ENCODE assay signal across 10 cellular contexts in the genomic region with DNA sequence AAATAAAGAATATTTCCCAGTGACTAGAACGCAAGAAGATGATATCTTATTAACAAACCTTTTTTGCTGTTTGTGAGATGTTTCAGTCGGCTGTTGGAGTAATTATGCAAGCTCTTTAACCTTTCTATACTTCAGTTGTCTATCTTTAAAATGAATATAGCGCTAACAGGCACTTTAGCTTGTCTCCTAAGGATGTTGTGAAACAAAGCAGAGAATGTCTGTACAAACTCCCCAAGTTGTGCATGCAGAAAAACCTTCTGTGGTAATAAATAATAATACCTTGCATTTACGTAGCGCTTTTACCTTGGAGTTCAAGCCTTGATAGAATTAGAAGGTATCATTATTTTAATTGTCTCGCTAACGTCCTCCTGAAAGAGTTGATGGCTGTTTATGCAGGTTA. TPM values are rescaled to one million over a fixed set of nuclear protein-coding genes. Genes with fewer than 3 reads are reported as not detected.
DNase-seq lines count a peak whose midpoint lies in the region; ATAC-seq, FAIRE-seq and TF ChIP-seq lines count a peak whose summit lies in the region.
"Had no signal": no experiment of that assay in that cellular context is flagged by ENCODE, and none has a peak within 500 bp of the region (broad histone marks: within the 10 kb centered on the region; RNA-seq: fewer than 3 reads in every experiment).

No MANE protein-coding gene starts in this region.

- DNase-seq in GM19239 (ENCODE audit: insufficient read length, low spot score): no peak
- DNase-seq in esophagus muscularis mucosa (ENCODE audit: extremely low spot score): no peak
- no peak for DNase-seq in prostate gland (ENCODE audit: low spot score)
- DNase-seq in NCI-H2107 (lab: John Stamatoyannopoulos, UW): no peak
- DNase-seq in NCI-H1092 (lab: John Stamatoyannopoulos, UW): no peak
- no peak for DNase-seq in GM12892 (ENCODE audit: insufficient read length)
- DNase-seq: midbrain had no signal

- no peak for TF ChIP-seq EP300 in esophagus muscularis mucosa (IDR thresholded peaks at IDR 0.05)

- H3K79me2 ChIP-seq in OCI-LY1 (ENCODE audit: insufficient read depth, low read length): peaks cover 26% of the 10 kb centered on the region

- H3K9me3 ChIP-seq in OCI-LY1 (ENCODE audit: low read length): no peaks in the 10 kb centered on the region
- H3K9me3 ChIP-seq in esophagus muscularis mucosa: no peaks in the 10 kb centered on the region
- no peaks in the 10 kb centered on the region for H3K9me3 ChIP-seq in prostate gland

- H2AFZ ChIP-seq in OCI-LY1 (ENCODE audit: low read length): no peak overlapping the region

- H3K27ac ChIP-seq in OCI-LY1 (ENCODE audit: low read depth, low read length, poor library complexity, severe bottlenecking) (no peak overlapping the region), esophagus muscularis mucosa (replicated peaks in 1 of 4) (peak overlapping the region; percentile 93 to 99 (median 99)), prostate gland (peak overlapping the region; percentile 94 to 98)

- H3K4me2 ChIP-seq in OCI-LY1 (ENCODE audit: low read length): peak overlapping the region; percentile 53; the same call in 1 of the 2 replicates

- intact Hi-C loops in esophagus muscularis mucosa (cut with DNase I): loop anchor here (5.0 kb wide), 1 partner anchor 125 kb away; no protein-coding TSS in a partner anchor
- intact Hi-C loops in prostate gland (cut with DNase I): loop anchor here (5.0 kb wide), 2 partner anchors 45 to 125 kb away; no protein-coding TSS in a partner anchor

- no peak for TF ChIP-seq CTCF in OCI-LY1 (IDR thresholded peaks at IDR 0.05; ENCODE audit: low read length)
- TF ChIP-seq CTCF in esophagus muscularis mucosa (IDR thresholded peaks at IDR 0.05): no peak
- TF ChIP-seq CTCF in prostate gland (IDR thresholded peaks at IDR 0.05): no peak

- H3K36me3 ChIP-seq in OCI-LY1 (ENCODE audit: insufficient read depth, low read length) (no peaks in the 10 kb centered on the region), esophagus muscularis mucosa (no peaks in the 10 kb centered on the region), prostate gland (no peaks in the 10 kb centered on the region)

- no peak overlapping the region for H3K9ac ChIP-seq in OCI-LY1 (ENCODE audit: low read length)

- H3K27me3 ChIP-seq in OCI-LY1 (ENCODE audit: insufficient read depth, low read length) (no peaks in the 10 kb centered on the region; the same call in 1 of the 2 replicates), esophagus muscularis mucosa (no peaks in the 10 kb centered on the region), prostate gland (replicated peaks; ENCODE audit: insufficient read depth) (no peaks in the 10 kb centered on the region)

- H3F3A ChIP-seq in OCI-LY1 (ENCODE audit: insufficient read depth, low read length): no peaks in the 10 kb centered on the region

- no peak for TF ChIP-seq POLR2A in esophagus muscularis mucosa (IDR thresholded peaks at IDR 0.05; ENCODE audit: low read depth)
- TF ChIP-seq POLR2A in prostate gland (IDR thresholded peaks at IDR 0.05): no peak
- no peak for TF ChIP-seq POLR2A in GM12892 (IDR thresholded peaks at IDR 0.05; ENCODE audit: low read depth, low read length)

- H3K4me1 ChIP-seq in OCI-LY1 (ENCODE audit: insufficient read depth, low read length, severe bottlenecking) (peaks cover 27% of the 10 kb centered on the region), esophagus muscularis mucosa (peaks cover 14 to 33% (median 22%) of the 10 kb centered on the region in 4 donors), prostate gland (replicated peaks) (peaks cover 1% of the 10 kb centered on the region)

- 77% methylated on average over 7 of the region's 7 CpGs for WGBS in esophagus muscularis mucosa
- WGBS in prostate gland: 79% methylated on average over 7 of the region's 7 CpGs

- FAIRE-seq in GM19239 (lab: Jason Lieb, UNC) (peak; percentile 64), GM12892 (lab: Jason Lieb, UNC) (no peak)
- FAIRE-seq: bronchial epithelial cell had no signal

- no peaks in the 10 kb centered on the region; the same call in 1 of the 2 replicates for H4K20me1 ChIP-seq in OCI-LY1 (ENCODE audit: insufficient read depth, low read length)

- H3K9me2 ChIP-seq in OCI-LY1 (ENCODE audit: low read depth, low read length): no peaks in the 10 kb centered on the region

- ATAC-seq in HG02970 (IDR thresholded peaks at IDR 0.05; ENCODE audit: low FRiP score, unreplicated experiment): no peak

- H3K4me3 ChIP-seq in OCI-LY1 (ENCODE audit: low read depth, low read length, poor library complexity, severe bottlenecking): no peak overlapping the region
- H3K4me3 ChIP-seq in esophagus muscularis mucosa: peak overlapping the region in 2 of 4 donors; percentile 97 to 99
- no peak overlapping the region for H3K4me3 ChIP-seq in prostate gland

RNA-seq across cellular contexts. Expression of a gene that starts 1.9 kb away (rescaled TPM):
- total RNA-seq in esophagus muscularis mucosa (10 to 100 TPM; 44.9 to 69.5 (median 51.4) TPM), prostate gland (10 to 100 TPM; 50.3 to 97.6 TPM)
- 44.7 TPM for polyA plus RNA-seq in GM12892 (2012; ENCODE audit: missing spikeins)
